In genomic region chr10:132331956-132332749, GRCh38 we compare ENCODE assay signal across 8 cellular contexts. TPM values are rescaled to one million over a fixed set of nuclear protein-coding genes. Genes with fewer than 3 reads are reported as not detected.
DNase-seq lines count a peak whose midpoint lies in the region; ATAC-seq, FAIRE-seq and TF ChIP-seq lines count a peak whose summit lies in the region.

LRRC27 (plus strand) TSS chr10:132332193; CDS start chr10:132333525, 1,332 bp downstream.

- no peaks in the 10 kb centered on the region for H3K27me3 ChIP-seq in keratinocyte (ENCODE audit: control insufficient read depth, extremely low read depth, insufficient read depth, low read length)

- peak; percentile 81 for ATAC-seq in HG03354 (IDR thresholded peaks at IDR 0.05; ENCODE audit: poor library complexity, severe bottlenecking, unreplicated experiment)
- peak; percentile 86 to 87 for ATAC-seq in activated CD4-positive, CD25-positive, alpha-beta regulatory T cell treated with anti-CD3 and anti-CD28 coated beads, Interleukin-2, amount 50 U/mL, for 24 hours

- no peak for FAIRE-seq in keratinocyte (lab: Jason Lieb, UNC)

- peak within 1 kb of the TSS; percentile 95 for H2AFZ ChIP-seq in keratinocyte (ENCODE audit: control insufficient read depth, low read length)

- TF ChIP-seq CTCF in keratinocyte (optimal IDR thresholded peaks at IDR 0.05 in 1 of 3, IDR thresholded peaks at IDR 0.05 in 1 of 3, conservative IDR thresholded peaks at IDR 0.05 in 1 of 3; ENCODE audit: extremely low read depth in 1 of 3, insufficient read depth in 2 of 3, low read length in 3 of 3) = no peak

- peak within 1 kb of the TSS; percentile 65 to 84 (median 80) for H3K4me3 ChIP-seq in keratinocyte (ENCODE audit: control insufficient read depth in 2 of 3, extremely low read depth in 1 of 3, insufficient read depth in 2 of 3, low read depth in 1 of 3, low read length in 3 of 3)

- dilution Hi-C loops in keratinocyte (cut with MboI; ENCODE audit: extremely low pct_ligation_motif_present, low sequenced_read_pairs) = no loop called here

- peak within 1 kb of the TSS; percentile 79 for H3K9ac ChIP-seq in keratinocyte (ENCODE audit: control insufficient read depth, extremely low read depth, insufficient read depth, low read length)

- H3K4me1 ChIP-seq in keratinocyte (ENCODE audit: control insufficient read depth, extremely low read depth, insufficient read depth, low read length) = peaks cover 14% of the 10 kb centered on the region

- H4K20me1 ChIP-seq in keratinocyte (ENCODE audit: control insufficient read depth, extremely low read depth, insufficient read depth, low read length) = no peaks in the 10 kb centered on the region

- DNase-seq in AG20443 (ENCODE audit: low spot score) = peak; percentile 100
- DNase-seq in NCI-H345 treated with DMSO at 0.1 percent for 48 hours (lab: John Stamatoyannopoulos, UW; ENCODE audit: unreplicated experiment) = peak; percentile 90
- DNase-seq in cerebellar cortex (ENCODE audit: low spot score) = peak; percentile 93
- DNase-seq in keratinocyte (ENCODE audit: low read depth, low spot score) = peak; percentile 86
- DNase-seq in stimulated activated CD4-positive, alpha-beta T cell treated with anti-CD3 and anti-CD28 coated beads, Interleukin-12 subunit alpha, Interleukin-12 subunit beta, amount 100 ng/mL, for 4 hours = peak; percentile 99

- H3K27ac ChIP-seq in keratinocyte (ENCODE audit: control insufficient read depth, insufficient read depth, low read length) = peak within 1 kb of the TSS; percentile 66

- H3K36me3 ChIP-seq in keratinocyte (ENCODE audit: control insufficient read depth in 2 of 2, extremely low read depth in 1 of 2, insufficient read depth in 2 of 2, low read length in 2 of 2) = peaks cover 0 to 1% of the 10 kb centered on the region in 2 experiments

- H3K4me2 ChIP-seq in keratinocyte (ENCODE audit: control insufficient read depth, extremely low read depth, insufficient read depth, low read depth, low read length) = peak within 1 kb of the TSS; percentile 87

- peak; percentile 59 for TF ChIP-seq POLR2A in GM19099 (IDR thresholded peaks at IDR 0.05; ENCODE audit: extremely low read depth, insufficient read length, low read depth)

- H3K9me1 ChIP-seq in keratinocyte (ENCODE audit: control insufficient read depth, extremely low read depth, insufficient read depth, low read length) = no peaks in the 10 kb centered on the region

- H3K79me2 ChIP-seq in keratinocyte (ENCODE audit: control insufficient read depth, insufficient read depth, low read length) = peaks cover 34% of the 10 kb centered on the region

- H3K9me3 ChIP-seq in keratinocyte (ENCODE audit: control insufficient read depth, low read depth, low read length) = no peaks in the 10 kb centered on the region

RNA-seq across cellular contexts. Expression of gene LRRC27, which starts in this region (rescaled TPM):
- polyA plus RNA-seq in keratinocyte = 3.0 to 3.5 TPM (median 3.1 TPM) in 3 replicates
- 8.3 TPM for polyA plus RNA-seq in keratinocyte (2011; ENCODE audit: low read depth)
- 1.8 and 2.9 TPM in 2 replicates for polyA plus RNA-seq in keratinocyte (2011; cell fraction: cytosol; rRNA removed)
- polyA plus RNA-seq in keratinocyte (2011; cell fraction: nucleus; rRNA removed) = 9.2 and 15.3 TPM in 2 replicates
- polyA plus RNA-seq in keratinocyte (2012; ENCODE audit: low replicate concordance) = 2.6 and 3.9 TPM in 2 replicates
- 1.7 to 4.3 TPM (median 2.1 TPM) in 3 replicates for polyA minus RNA-seq in keratinocyte
- 1.3 TPM for polyA minus RNA-seq in keratinocyte (2011; cell fraction: cytosol; rRNA and poly(A)+ RNA removed)
- polyA minus RNA-seq in keratinocyte (2011; cell fraction: nucleus; rRNA and poly(A)+ RNA removed) = 2.7 and 4.6 TPM in 2 replicates

Comparison
In these comparisons a context has a peak if more than half of its experiments do, and no peak if none do; other contexts are left out.
1. Peak in every context shown above with its lines: DNase-seq, ATAC-seq, H3K4me3 ChIP-seq and H3K27ac ChIP-seq.